ENCODE assay signal across 11 cellular contexts in genomic region chr10:78579995-78580394, GRCh38.
DNase-seq lines count a peak whose midpoint lies in the region; ATAC-seq, FAIRE-seq and TF ChIP-seq lines count a peak whose summit lies in the region.
"Had no signal": no experiment of that assay in that cellular context is flagged by ENCODE, and none has a peak within 500 bp of the region (broad histone marks: within the 10 kb centered on the region; RNA-seq: fewer than 3 reads in every experiment).

No MANE protein-coding gene starts in this region.

- ATAC-seq in right cardiac atrium (peak; percentile 86 to 87), HG03039 (IDR thresholded peaks at IDR 0.05; ENCODE audit: unreplicated experiment) (no peak)

- FAIRE-seq in D721Med (lab: Jason Lieb, UNC) = no peak
- FAIRE-seq: A204.1 had no signal

- intact Hi-C loops in right cardiac atrium (cut with DNase I) = no loop called here

- H3K27ac ChIP-seq in right cardiac atrium (ENCODE audit: low read length) = peak overlapping the region; percentile 48
- H3K27ac ChIP-seq in temporal lobe (ENCODE audit: low read depth, low read length) = peak overlapping the region; percentile 51
- H3K27ac ChIP-seq: epithelial cell of prostate had no signal

- TF ChIP-seq CTCF in D721Med (IDR thresholded peaks at IDR 0.05; ENCODE audit: insufficient read depth, missing control alignments) = no peak

- no peak overlapping the region for H3K4me3 ChIP-seq in right cardiac atrium (ENCODE audit: low read length)

- 27% methylated on average over 4 of the region's 4 CpGs for WGBS in right cardiac atrium

- no peaks in the 10 kb centered on the region for H3K27me3 ChIP-seq in right cardiac atrium (ENCODE audit: control insufficient read depth, insufficient read depth)

- peaks cover 5% of the 10 kb centered on the region for H3K4me1 ChIP-seq in right cardiac atrium (ENCODE audit: control insufficient read depth, insufficient read depth, low read length)

- peak; percentile 2 for DNase-seq in NCI-H2227 (lab: John Stamatoyannopoulos, UW; ENCODE audit: unreplicated experiment)
- DNase-seq in NCI-H2227 treated with DMSO at 0.1 percent for 48 hours (lab: John Stamatoyannopoulos, UW) = no peak
- DNase-seq in anterior cingulate cortex (lab: John Stamatoyannopoulos, UW) = peak in 55 of 58 donors; percentile 26 to 90 (median 72)
- DNase-seq in right cardiac atrium = peak; percentile 73 to 93 (median 91)
- DNase-seq in D721Med (ENCODE audit: insufficient read length, low spot score) = no peak
- DNase-seq in LoVo (ENCODE audit: low spot score) = no peak
- DNase-seq: activated T-cell treated with anti-CD3 and anti-CD28 coated beads, Interleukin-2, amount 50 U/mL, for 1 hour had no signal

- H3K9me3 ChIP-seq in right cardiac atrium (ENCODE audit: control insufficient read depth, low read length) = no peaks in the 10 kb centered on the region

Comparison
In these comparisons a context has a peak if more than half of its experiments do, and no peak if none do; other contexts are left out.
1. DNase-seq: peak in NCI-H2227 (single experiment), anterior cingulate cortex (55 of 58) and right cardiac atrium (3 of 3); none in NCI-H2227 treated with DMSO at 0.1 percent for 48 hours (single experiment), D721Med (single experiment) and LoVo (single experiment).